ENCODE assay signal across 8 cellular contexts in the genomic region with DNA sequence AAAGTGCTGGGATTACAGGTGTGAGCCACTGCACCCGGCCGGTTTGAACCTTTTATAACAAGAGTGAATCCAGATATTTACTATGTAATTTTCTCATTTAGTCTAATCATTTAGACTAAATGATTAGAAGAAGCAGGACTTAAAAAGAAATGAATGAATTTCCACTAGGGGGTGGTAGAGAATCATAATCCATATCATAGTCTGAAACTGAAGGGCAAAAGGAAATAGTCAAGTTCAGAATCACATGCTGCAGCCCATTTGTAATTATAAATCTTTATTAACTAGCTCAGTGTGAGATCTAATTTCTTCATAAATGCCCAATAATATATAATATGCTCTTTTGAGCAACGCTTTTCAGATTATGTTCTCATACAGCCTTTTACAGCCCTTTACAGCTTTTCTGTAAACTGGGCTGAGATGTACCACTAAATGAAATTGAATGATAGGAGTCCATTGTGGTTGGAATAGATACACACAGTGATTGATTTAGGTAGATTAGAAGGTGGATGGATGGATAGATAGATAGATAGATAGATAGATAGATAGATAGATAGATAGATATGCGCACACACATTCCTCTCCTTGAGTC.
A peak's percentile ranks its signal among the peaks of the same experiment; 100 is the strongest.
DNase-seq lines count a peak whose midpoint lies in the region; ATAC-seq and TF ChIP-seq lines count a peak whose summit lies in the region.

No MANE protein-coding gene starts in this region.

- no peaks in the 10 kb centered on the region for H3K36me3 Mint-ChIP-seq in nephron (ENCODE audit: low read depth)

- peaks cover 21% of the 10 kb centered on the region for H3K4me1 Mint-ChIP-seq in nephron

- peaks cover 7% of the 10 kb centered on the region for H3K27me3 Mint-ChIP-seq in nephron (ENCODE audit: low read depth)

- TF ChIP-seq CTCF in epithelial cell of esophagus (IDR thresholded peaks at IDR 0.05; ENCODE audit: insufficient read depth, low read depth, low read length, missing control alignments) (peak; percentile 43), nephron (IDR thresholded peaks at IDR 0.05; ENCODE audit: unreplicated experiment in 3 of 3) (peak; percentile 55 to 72 (median 57))

- no peak overlapping the region for H3K4me3 ChIP-seq in epithelial cell of esophagus (ENCODE audit: low read length)

- H3K27ac Mint-ChIP-seq in nephron: no peak overlapping the region

- no peak for ATAC-seq in HG02763 (IDR thresholded peaks at IDR 0.05; ENCODE audit: unreplicated experiment)

- DNase-seq in GDM1 (lab: John Stamatoyannopoulos, UW) (peak; percentile 25), MV-4-11 (lab: John Stamatoyannopoulos, UW) (peak; percentile 78), RPMI8226 (peak; percentile 75), epithelial cell of esophagus (ENCODE audit: low read depth) (peak; percentile 79), activated gamma-delta T cell (lab: John Stamatoyannopoulos, UW) (no peak)
- no peak for DNase-seq in activated CD4-positive, alpha-beta T cell treated with anti-CD3 and anti-CD28 coated beads for 4 hours

- no peaks in the 10 kb centered on the region for H3K9me3 Mint-ChIP-seq in nephron

- no peak overlapping the region for H3K4me3 Mint-ChIP-seq in nephron

Comparison
In these comparisons a context has a peak if more than half of its experiments do, and no peak if none do; other contexts are left out.
1. DNase-seq: peak in GDM1 (single experiment), MV-4-11 (single experiment), RPMI8226 (single experiment) and epithelial cell of esophagus (single experiment); none in activated gamma-delta T cell (single experiment) and activated CD4-positive, alpha-beta T cell treated with anti-CD3 and anti-CD28 coated beads for 4 hours (0 of 2).